ENCODE assay signal across 7 cellular contexts in genomic region chr1:93681549-93682412, GRCh38. TPM values are rescaled to one million over a fixed set of nuclear protein-coding genes. Genes with fewer than 3 reads are reported as not detected.
A peak's percentile ranks its signal among the peaks of the same experiment; 100 is the strongest.
DNase-seq lines count a peak whose midpoint lies in the region; ATAC-seq and TF ChIP-seq lines count a peak whose summit lies in the region.

BCAR3 (minus strand) TSS chr1:93681837; CDS start chr1:93674930, 6,907 bp downstream.

- peak in 2 of 6 experiments; percentile 16 to 32 for TF ChIP-seq CTCF in Peyer's patch (IDR thresholded peaks at IDR 0.05)
- peak; percentile 55 for TF ChIP-seq CTCF in chondrocyte (IDR thresholded peaks at IDR 0.05)
- TF ChIP-seq CTCF in kidney epithelial cell (IDR thresholded peaks at IDR 0.05; ENCODE audit: insufficient read depth, low read length, poor library complexity, severe bottlenecking) = no peak

- no peak for TF ChIP-seq POLR2A in Peyer's patch (IDR thresholded peaks at IDR 0.05)

- H3K27me3 ChIP-seq in Peyer's patch (no peaks in the 10 kb centered on the region), kidney epithelial cell (ENCODE audit: control insufficient read depth, insufficient read depth, low read length) (no peaks in the 10 kb centered on the region)

- H3K4me1 Mint-ChIP-seq in chondrocyte (ENCODE audit: low read depth) = peaks cover 29% of the 10 kb centered on the region

- no peaks in the 10 kb centered on the region for H3K27me3 Mint-ChIP-seq in chondrocyte (ENCODE audit: low read depth)

- DNase-seq in HK-2 (ENCODE audit: unreplicated experiment) (peak; percentile 85), Peyer's patch (peak; percentile 53 to 86 (median 77)), chondrocyte (ENCODE audit: low spot score) (no peak), kidney epithelial cell (ENCODE audit: low read depth) (no peak)
- peak; percentile 14 for DNase-seq in stimulated activated CD4-positive, alpha-beta T cell treated with anti-CD3 and anti-CD28 coated beads, Interleukin-4, amount 100 ng/mL, for 1 hour

- H3K4me3 ChIP-seq in Peyer's patch (peak within 1 kb of the TSS; percentile 67 to 74 (median 72)), kidney epithelial cell (ENCODE audit: low read depth, low read length) (peak within 1 kb of the TSS; percentile 74)

- H3K36me3 ChIP-seq in ES-I3 (ENCODE audit: insufficient read depth, low read length) (no peaks in the 10 kb centered on the region), Peyer's patch (no peaks in the 10 kb centered on the region), kidney epithelial cell (ENCODE audit: control insufficient read depth, insufficient read depth, low read length) (no peaks in the 10 kb centered on the region)

- ATAC-seq in GM19467 (IDR thresholded peaks at IDR 0.05; ENCODE audit: unreplicated experiment) = peak; percentile 62

- peak within 1 kb of the TSS; percentile 87 for H3K4me3 Mint-ChIP-seq in chondrocyte (ENCODE audit: unreplicated experiment)

- peak within 1 kb of the TSS; percentile 69 for H3K9ac ChIP-seq in ES-I3 (ENCODE audit: low read depth, low read length)

- H3K9me3 ChIP-seq in ES-I3 (ENCODE audit: control insufficient read depth, insufficient read depth, low read length) = no peaks in the 10 kb centered on the region
- H3K9me3 ChIP-seq in Peyer's patch = no peaks in the 10 kb centered on the region

- H3K9me3 Mint-ChIP-seq in chondrocyte (ENCODE audit: low read depth) = no peaks in the 10 kb centered on the region

- H3K4me1 ChIP-seq in ES-I3 (ENCODE audit: insufficient read depth, low read length) (peaks cover 19% of the 10 kb centered on the region; the same call in 1 of the 2 replicates), Peyer's patch (peaks cover 0 to 6% (median 4%) of the 10 kb centered on the region in 4 donors)

- H3K36me3 Mint-ChIP-seq in chondrocyte (ENCODE audit: low read depth) = no peaks in the 10 kb centered on the region

- H3K27ac ChIP-seq in Peyer's patch = peak within 1 kb of the TSS; percentile 31 to 79 (median 74)

- H3K27ac Mint-ChIP-seq in chondrocyte (ENCODE audit: unreplicated experiment) = peak within 1 kb of the TSS; percentile 92

RNA-seq across cellular contexts. Expression of gene BCAR3, which starts in this region (rescaled TPM):
- total RNA-seq in Peyer's patch (10 to 100 TPM; 17.3 to 72.7 (median 54.2) TPM), chondrocyte (12.1 to 20.6 TPM (median 18.5 TPM) in 3 replicates), kidney epithelial cell (93.3 and 109 TPM in 2 replicates)

Comparison
In these comparisons a context has a peak if more than half of its experiments do, and no peak if none do; other contexts are left out.
1. DNase-seq: peak in HK-2 (single experiment), Peyer's patch (3 of 3) and stimulated activated CD4-positive, alpha-beta T cell treated with anti-CD3 and anti-CD28 coated beads, Interleukin-4, amount 100 ng/mL, for 1 hour (single experiment); none in chondrocyte (single experiment) and kidney epithelial cell (single experiment).